In genomic region chr2:46984034-46984433, GRCh38 we compare ENCODE assay signal across 9 cellular contexts. TPM values are rescaled to one million over a fixed set of nuclear protein-coding genes. Genes with fewer than 3 reads are reported as not detected.
DNase-seq lines count a peak whose midpoint lies in the region; ATAC-seq and TF ChIP-seq lines count a peak whose summit lies in the region.
"Had no signal": no experiment of that assay in that cellular context is flagged by ENCODE, and none has a peak within 500 bp of the region (broad histone marks: within the 10 kb centered on the region; RNA-seq: fewer than 3 reads in every experiment).

No MANE protein-coding gene starts in this region.

- H3K27ac ChIP-seq in CD4-positive, alpha-beta memory T cell (ENCODE audit: low read depth, low read length) = peak overlapping the region; percentile 42
- H3K27ac ChIP-seq in HEK293 (ENCODE audit: extremely low read depth, low read depth, low read length) = no peak overlapping the region

- peaks cover 13% of the 10 kb centered on the region for H3K36me3 ChIP-seq in CD4-positive, alpha-beta memory T cell (ENCODE audit: insufficient read depth, low read length)
- H3K36me3 ChIP-seq in HEK293 (ENCODE audit: control insufficient read depth in 2 of 2, insufficient read depth in 1 of 2, low read length in 2 of 2) = peaks cover 0 to 13% of the 10 kb centered on the region in 2 experiments; a peak in 1 of 3 replicates

- H3K4me1 Mint-ChIP-seq in CD4-positive, alpha-beta memory T cell = peaks cover 22 to 57% (median 41%) of the 10 kb centered on the region in 4 donors
- H3K4me1 Mint-ChIP-seq in activated T-helper 2 cell treated with anti-CD3 and anti-CD28 coated beads, Interferon-gamma antibody, Interleukin-2, Interleukin-4, amounts not matched to agents 10 μg/mL and 5 μg/mL and 100 μg/mL, durations not matched to agents 14 hours and 24 hours and 36 hours (ENCODE audit: low read depth) = peaks cover 61% of the 10 kb centered on the region
- H3K4me1 Mint-ChIP-seq in naive B cell = peaks cover 68 to 96% (median 91%) of the 10 kb centered on the region in 3 donors

- no peak overlapping the region for H3K4me3 ChIP-seq in CD4-positive, alpha-beta memory T cell (ENCODE audit: low read length in 2 of 2)
- H3K4me3 ChIP-seq in HEK293 (ENCODE audit: low read depth, low read length) = no peak overlapping the region

- H3K4me3 Mint-ChIP-seq in CD4-positive, alpha-beta memory T cell = peak overlapping the region in 1 of 8 donors; percentile 17
- no peak overlapping the region for H3K4me3 Mint-ChIP-seq in activated T-helper 2 cell treated with anti-CD3 and anti-CD28 coated beads, Interferon-gamma antibody, Interleukin-2, Interleukin-4, amounts not matched to agents 10 μg/mL and 5 μg/mL and 100 μg/mL, durations not matched to agents 14 hours and 24 hours and 36 hours (ENCODE audit: low read depth)
- peak overlapping the region; percentile 68 to 91 (median 87) for H3K4me3 Mint-ChIP-seq in naive B cell

- no peaks in the 10 kb centered on the region for H3K9me3 Mint-ChIP-seq in CD4-positive, alpha-beta memory T cell
- no peaks in the 10 kb centered on the region for H3K9me3 Mint-ChIP-seq in activated T-helper 2 cell treated with anti-CD3 and anti-CD28 coated beads, Interferon-gamma antibody, Interleukin-2, Interleukin-4, amounts not matched to agents 10 μg/mL and 5 μg/mL and 100 μg/mL, durations not matched to agents 14 hours and 24 hours and 36 hours
- H3K9me3 Mint-ChIP-seq in naive B cell = no peaks in the 10 kb centered on the region

- peak; percentile 32 to 39 for ATAC-seq in naive B cell (ENCODE audit: low read depth in 2 of 2)
- ATAC-seq in HG02870 (IDR thresholded peaks at IDR 0.05; ENCODE audit: unreplicated experiment) = no peak
- ATAC-seq in HG03196 (IDR thresholded peaks at IDR 0.05; ENCODE audit: unreplicated experiment) = no peak
- ATAC-seq in GM19395 (IDR thresholded peaks at IDR 0.05; ENCODE audit: unreplicated experiment) = no peak
- no peak for ATAC-seq in sciatic nerve

- H3K4me1 ChIP-seq in CD4-positive, alpha-beta memory T cell (ENCODE audit: insufficient read depth, low read length) = peaks cover 48% of the 10 kb centered on the region
- H3K4me1 ChIP-seq in HEK293 (ENCODE audit: control insufficient read depth, insufficient read depth, low read length) = no peaks in the 10 kb centered on the region

- no peak for TF ChIP-seq CTCF in HEK293 (tag by site-specific recombination; IDR thresholded peaks at IDR 0.05)

- H3K36me3 Mint-ChIP-seq in CD4-positive, alpha-beta memory T cell = peaks cover 11 to 46% of the 10 kb centered on the region in 2 donors
- peaks cover 57% of the 10 kb centered on the region for H3K36me3 Mint-ChIP-seq in activated T-helper 2 cell treated with anti-CD3 and anti-CD28 coated beads, Interferon-gamma antibody, Interleukin-2, Interleukin-4, amounts not matched to agents 10 μg/mL and 5 μg/mL and 100 μg/mL, durations not matched to agents 14 hours and 24 hours and 36 hours (ENCODE audit: low read depth)
- peaks cover 5 to 7% of the 10 kb centered on the region in 2 donors for H3K36me3 Mint-ChIP-seq in naive B cell

- no peak for DNase-seq in CD4-positive, alpha-beta memory T cell
- DNase-seq in activated T-helper 2 cell treated with anti-CD3 and anti-CD28 coated beads, Interferon-gamma antibody, Interleukin-2, Interleukin-4, amounts not matched to agents 10 μg/mL and 5 μg/mL and 100 μg/mL, durations not matched to agents 14 hours and 24 hours and 36 hours (ENCODE audit: low spot score) = no peak
- DNase-seq in naive B cell = peak; percentile 76
- DNase-seq in sciatic nerve (ENCODE audit: low spot score) = no peak
- DNase-seq: activated gamma-delta T cell had no signal

- H3K27me3 ChIP-seq in CD4-positive, alpha-beta memory T cell (ENCODE audit: insufficient read depth, low read length) = no peaks in the 10 kb centered on the region

- CTCF ChIA-PET in CD4-positive, alpha-beta memory T cell (lab: Charles Lee; ENCODE audit: partially characterized antibody) = interaction anchor here (1.3 kb wide), 1 partner anchor 67 kb away, joined by 4 read pairs; no protein-coding TSS in a partner anchor
- CTCF ChIA-PET in HEK293 (lab: Yijun Ruan, JAX) = interaction anchor here (0.6 to 3.0 kb wide), 4 partner anchors 20 to 561 kb away, joined by 3 to 9 read pairs (median 6); no protein-coding TSS in a partner anchor

- intact Hi-C loops in CD4-positive, alpha-beta memory T cell (cut with micrococcal nuclease) = loop anchor here (2.0 kb wide), 1 partner anchor 41 kb away; no protein-coding TSS in a partner anchor
- intact Hi-C loops in activated T-helper 2 cell treated with anti-CD3 and anti-CD28 coated beads, Interferon-gamma antibody, Interleukin-2, Interleukin-4, amounts not matched to agents 10 μg/mL and 5 μg/mL and 100 μg/mL, durations not matched to agents 14 hours and 24 hours and 36 hours (cut with micrococcal nuclease) = no loop called here
- intact Hi-C loops in sciatic nerve (cut with DNase I) = no loop called here

- POLR2A ChIA-PET in CD4-positive, alpha-beta memory T cell (lab: Charles Lee; ENCODE audit: partially characterized antibody) = interaction anchor here (0.8 to 2.0 kb wide), 2 partner anchors 40 to 288 kb away, joined by 3 to 8 read pairs; no protein-coding TSS in a partner anchor
- POLR2A ChIA-PET in HEK293 (lab: Yijun Ruan, JAX) = interaction anchor here (1.4 kb wide), 1 partner anchor 339 kb away, joined by 3 read pairs; no protein-coding TSS in a partner anchor

- H3K27ac Mint-ChIP-seq in CD4-positive, alpha-beta memory T cell = peak overlapping the region; percentile 85 to 95 (median 90)
- peak overlapping the region; percentile 93 for H3K27ac Mint-ChIP-seq in activated T-helper 2 cell treated with anti-CD3 and anti-CD28 coated beads, Interferon-gamma antibody, Interleukin-2, Interleukin-4, amounts not matched to agents 10 μg/mL and 5 μg/mL and 100 μg/mL, durations not matched to agents 14 hours and 24 hours and 36 hours
- H3K27ac Mint-ChIP-seq in naive B cell = peak overlapping the region; percentile 89 to 99 (median 96)

- no peaks in the 10 kb centered on the region for H3K9me3 ChIP-seq in CD4-positive, alpha-beta memory T cell (ENCODE audit: control insufficient read depth in 1 of 2, low read length in 2 of 2)
- no peaks in the 10 kb centered on the region for H3K9me3 ChIP-seq in HEK293 (ENCODE audit: control insufficient read depth, insufficient read depth, low read depth, low read length)

- no peaks in the 10 kb centered on the region for H3K27me3 Mint-ChIP-seq in CD4-positive, alpha-beta memory T cell
- no peaks in the 10 kb centered on the region for H3K27me3 Mint-ChIP-seq in activated T-helper 2 cell treated with anti-CD3 and anti-CD28 coated beads, Interferon-gamma antibody, Interleukin-2, Interleukin-4, amounts not matched to agents 10 μg/mL and 5 μg/mL and 100 μg/mL, durations not matched to agents 14 hours and 24 hours and 36 hours (ENCODE audit: low read depth)
- no peaks in the 10 kb centered on the region for H3K27me3 Mint-ChIP-seq in naive B cell

TF ChIP-seq in HEK293, 187 proteins besides CTCF, POLR2A, EP300 and RAD21:
- TF ChIP-seq TCF7L2 (IDR thresholded peaks at IDR 0.05; ENCODE audit: borderline replicate concordance, low read depth, low read length) = no peak
- TF ChIP-seq OSR2 (tag by site-specific recombination; IDR thresholded peaks at IDR 0.05) = no peak
- TF ChIP-seq ZNF792 (tag by site-specific recombination; IDR thresholded peaks at IDR 0.05) = no peak
- TF ChIP-seq ZIC2 (tag by site-specific recombination; IDR thresholded peaks at IDR 0.05) = peak; percentile 29; the same call in 1 of the 2 replicates

RNA-seq across cellular contexts. Expression of gene TTC7A, which starts 43.0 kb away (rescaled TPM):
- total RNA-seq in CD4-positive, alpha-beta memory T cell = 10 to 100 TPM; 44.5 to 44.8 TPM
- polyA plus RNA-seq in CD4-positive, alpha-beta memory T cell = 10 to 100 TPM in 1 of 2 donors, 1 to 10 TPM in 1; 8.6 to 24.9 TPM
- total RNA-seq in activated T-helper 2 cell treated with anti-CD3 and anti-CD28 coated beads, Interferon-gamma antibody, Interleukin-2, Interleukin-4, amounts not matched to agents 10 μg/mL and 5 μg/mL and 100 μg/mL, durations not matched to agents 14 hours and 24 hours and 36 hours = 75.2 and 75.5 TPM in 2 replicates
- polyA plus RNA-seq in naive B cell (ENCODE audit: low read depth in 6 of 6) = 10 to 100 TPM; 27.7 to 77.8 (median 34.1) TPM
- 33.3 TPM for total RNA-seq in sciatic nerve

Comparison
In these comparisons a context has a peak if more than half of its experiments do, and no peak if none do; other contexts are left out.
1. ATAC-seq: peak in naive B cell (2 of 2); none in HG02870 (single experiment), HG03196 (single experiment), GM19395 (single experiment) and sciatic nerve (single experiment).
2. Peak in every context shown above with its lines, with median percentiles within 50 percentile points of each other: H3K27ac Mint-ChIP-seq.